ENCODE assay signal across 8 cellular contexts in the genomic region with DNA sequence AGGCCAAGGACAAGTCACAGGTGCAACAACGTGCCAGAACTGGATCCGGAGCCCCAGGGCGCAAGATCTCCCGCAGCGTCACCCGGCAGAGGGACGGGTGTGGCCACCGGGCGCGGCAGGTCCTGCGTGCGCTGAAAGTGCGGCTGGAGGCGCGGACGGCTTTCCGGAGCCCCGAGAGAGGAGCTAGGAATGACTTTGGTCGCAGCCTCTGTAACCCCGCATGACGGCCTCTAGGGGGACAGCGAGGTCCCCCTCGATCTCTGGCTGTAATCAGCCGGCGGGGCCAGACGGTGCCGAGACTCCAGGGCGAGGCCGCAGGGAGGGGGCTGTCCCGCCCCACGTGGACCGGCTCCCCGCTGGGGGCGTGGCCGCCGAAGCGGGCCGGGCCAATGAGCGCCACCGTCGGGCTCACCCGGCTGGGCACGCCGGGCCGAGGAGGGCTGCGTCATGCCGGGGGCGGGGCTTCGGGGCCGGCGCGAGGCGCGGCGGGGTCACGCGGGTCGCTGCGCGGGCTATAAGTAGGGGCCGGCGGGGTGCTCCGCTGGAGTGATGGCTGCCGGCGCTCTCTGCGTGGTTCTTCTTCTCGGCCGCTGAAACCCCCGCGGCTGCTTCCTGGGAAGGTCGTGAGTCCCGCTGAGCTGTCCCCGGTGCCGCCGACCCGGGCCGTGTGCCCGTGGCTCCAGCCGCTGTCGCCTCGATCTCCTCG. TPM values are rescaled to one million over a fixed set of nuclear protein-coding genes. Genes with fewer than 3 reads are reported as not detected.
A peak's percentile ranks its signal among the peaks of the same experiment; 100 is the strongest.
DNase-seq lines count a peak whose midpoint lies in the region; ATAC-seq, FAIRE-seq and TF ChIP-seq lines count a peak whose summit lies in the region.

A gene with protein sequence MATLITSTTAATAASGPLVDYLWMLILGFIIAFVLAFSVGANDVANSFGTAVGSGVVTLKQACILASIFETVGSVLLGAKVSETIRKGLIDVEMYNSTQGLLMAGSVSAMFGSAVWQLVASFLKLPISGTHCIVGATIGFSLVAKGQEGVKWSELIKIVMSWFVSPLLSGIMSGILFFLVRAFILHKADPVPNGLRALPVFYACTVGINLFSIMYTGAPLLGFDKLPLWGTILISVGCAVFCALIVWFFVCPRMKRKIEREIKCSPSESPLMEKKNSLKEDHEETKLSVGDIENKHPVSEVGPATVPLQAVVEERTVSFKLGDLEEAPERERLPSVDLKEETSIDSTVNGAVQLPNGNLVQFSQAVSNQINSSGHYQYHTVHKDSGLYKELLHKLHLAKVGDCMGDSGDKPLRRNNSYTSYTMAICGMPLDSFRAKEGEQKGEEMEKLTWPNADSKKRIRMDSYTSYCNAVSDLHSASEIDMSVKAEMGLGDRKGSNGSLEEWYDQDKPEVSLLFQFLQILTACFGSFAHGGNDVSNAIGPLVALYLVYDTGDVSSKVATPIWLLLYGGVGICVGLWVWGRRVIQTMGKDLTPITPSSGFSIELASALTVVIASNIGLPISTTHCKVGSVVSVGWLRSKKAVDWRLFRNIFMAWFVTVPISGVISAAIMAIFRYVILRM (plus strand): TSS at position 544 of the 706 bp plus-strand sequence. CDS start 890 bp downstream, outside the sequence.

- H3K4me3 ChIP-seq in AG10803 (ENCODE audit: low read length), result peak within 1 kb of the TSS; percentile 82
- H3K4me3 ChIP-seq in kidney (ENCODE audit: low read length in 2 of 2), result peak within 1 kb of the TSS; percentile 72 to 85

- DNase-seq in AG10803 (ENCODE audit: low read depth) (peak; percentile 90), NCI-H446 treated with DMSO at 0.1 percent for 48 hours (lab: John Stamatoyannopoulos, UW) (peak; percentile 84), cerebellar nuclear complex (lab: John Stamatoyannopoulos, UW) (peak; percentile 43 to 79), kidney (peak; percentile 99)
- peak; percentile 100 for DNase-seq in activated CD4-positive, CD25-positive, alpha-beta regulatory T cell treated with anti-CD3 and anti-CD28 coated beads, Interleukin-2, amount 50 U/mL, for 72 hours
- DNase-seq in stimulated activated CD4-positive, alpha-beta T cell treated with anti-CD3 and anti-CD28 coated beads, Interleukin-15, amount 100 ng/mL, for 48 hours (ENCODE audit: low read depth in 2 of 2), result peak; percentile 94 to 97

- peaks cover 0 to 6% of the 10 kb centered on the region in 2 donors for H3K36me3 ChIP-seq in kidney (ENCODE audit: control insufficient read depth in 1 of 2, insufficient read depth in 2 of 2, low read length in 2 of 2)

- intact Hi-C loops in kidney (cut with DNase I), result no loop called here

- H3K9me3 ChIP-seq in kidney (ENCODE audit: control insufficient read depth in 1 of 2, low read length in 2 of 2), result no peaks in the 10 kb centered on the region

- peak; percentile 43 for TF ChIP-seq CTCF in AG10803 (conservative IDR thresholded peaks at IDR 0.05; ENCODE audit: low read length)
- no peak for TF ChIP-seq CTCF in kidney (IDR thresholded peaks at IDR 0.05; ENCODE audit: borderline replicate concordance, extremely low read depth, insufficient read depth)

- H3K4me1 ChIP-seq in kidney (ENCODE audit: control insufficient read depth in 1 of 2, insufficient read depth in 1 of 2, low read depth in 1 of 2, low read length in 2 of 2), result peaks cover 8 to 12% of the 10 kb centered on the region in 2 donors

- H3K27ac ChIP-seq in kidney (ENCODE audit: low read depth in 2 of 2, low read length in 2 of 2), result peak within 1 kb of the TSS; percentile 91 to 96

- ATAC-seq in GM19023 (IDR thresholded peaks at IDR 0.05; ENCODE audit: unreplicated experiment) (peak; percentile 94), HG03280 (IDR thresholded peaks at IDR 0.05; ENCODE audit: unreplicated experiment) (peak; percentile 89)

- FAIRE-seq in kidney (lab: Jason Lieb, UNC), result no peak

- peak within 1 kb of the TSS; percentile 55 to 85 for H3K9ac ChIP-seq in kidney (ENCODE audit: low read length in 2 of 2)

RNA-seq across cellular contexts. Expression of the gene that starts here (rescaled TPM):
- 46.2 TPM for total RNA-seq in kidney
- polyA plus RNA-seq in kidney (ENCODE audit: insufficient read depth, low read depth, low replicate concordance), result 10.4 TPM

Comparison
In these comparisons a context has a peak if more than half of its experiments do, and no peak if none do; other contexts are left out.
1. Peak in every context shown above with its lines: DNase-seq, ATAC-seq, H3K4me3 ChIP-seq and H3K27ac ChIP-seq.